ENCODE assay signal across 9 cellular contexts in the genomic region with DNA sequence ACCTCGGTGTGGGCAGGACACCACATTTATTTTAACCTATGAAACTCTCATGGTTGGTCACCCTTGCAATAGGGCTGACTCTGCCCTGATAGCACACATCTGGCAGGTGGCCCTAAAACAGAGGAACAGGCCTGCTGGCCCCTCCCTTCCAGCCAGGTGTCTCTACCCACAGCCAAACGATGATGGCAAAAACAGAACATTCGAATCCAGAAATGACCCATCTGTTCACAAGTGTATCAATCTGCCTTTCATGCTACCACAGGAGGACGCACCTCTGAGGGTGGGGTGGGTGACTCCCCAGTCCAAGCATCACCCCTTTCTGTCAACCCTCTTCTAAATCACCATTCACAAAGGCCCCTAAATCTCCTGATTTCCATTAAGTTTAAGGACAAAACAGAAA.
A peak's percentile ranks its signal among the peaks of the same experiment; 100 is the strongest.
DNase-seq lines count a peak whose midpoint lies in the region; ATAC-seq and TF ChIP-seq lines count a peak whose summit lies in the region.
"Had no signal": no experiment of that assay in that cellular context is flagged by ENCODE, and none has a peak within 500 bp of the region (broad histone marks: within the 10 kb centered on the region; RNA-seq: fewer than 3 reads in every experiment).

No MANE protein-coding gene starts in this region.

- peak overlapping the region; percentile 71 for H3K4me3 Mint-ChIP-seq in activated T-cell treated with anti-CD3 and anti-CD28 coated beads, Interleukin-2, amount 50 U/mL, for 24 hours
- peak overlapping the region; percentile 82 for H3K4me3 Mint-ChIP-seq in T-helper 17 cell
- peak overlapping the region; percentile 69 to 84 for H3K4me3 Mint-ChIP-seq in stimulated activated naive CD8-positive, alpha-beta T cell treated with anti-CD3 and anti-CD28 coated beads, Interleukin-15, amount 100 ng/mL, for 72 hours

- no peak for TF ChIP-seq POLR2A in erythroblast (IDR thresholded peaks at IDR 0.05; ENCODE audit: low read length)

- WGBS in psoas muscle, 3 donors = 47 to 62% (median 51%) methylated on average over 4 of the region's 4 CpGs

- no peaks in the 10 kb centered on the region for H3K9me3 ChIP-seq in T-helper 17 cell (ENCODE audit: control insufficient read depth, low read length, poor library complexity, severe bottlenecking)
- no peaks in the 10 kb centered on the region for H3K9me3 ChIP-seq in psoas muscle
- H3K9me3 ChIP-seq: BLaER1 had no signal

- H3K4me3 ChIP-seq in psoas muscle = no peak overlapping the region
- H3K4me3 ChIP-seq: BLaER1 had no signal

- H3K36me3 Mint-ChIP-seq in activated T-cell treated with anti-CD3 and anti-CD28 coated beads, Interleukin-2, amount 50 U/mL, for 24 hours (ENCODE audit: low read depth) = peaks cover 100% of the 10 kb centered on the region
- peaks cover 32% of the 10 kb centered on the region for H3K36me3 Mint-ChIP-seq in T-helper 17 cell (ENCODE audit: low read depth)

- no peaks in the 10 kb centered on the region for H3K9me3 Mint-ChIP-seq in activated T-cell treated with anti-CD3 and anti-CD28 coated beads, Interleukin-2, amount 50 U/mL, for 24 hours
- no peaks in the 10 kb centered on the region for H3K9me3 Mint-ChIP-seq in stimulated activated naive CD8-positive, alpha-beta T cell treated with anti-CD3 and anti-CD28 coated beads, Interleukin-15, amount 100 ng/mL, for 72 hours

- intact Hi-C loops in psoas muscle (cut with DNase I) = loop anchor here in 1 of 2 donors (10.0 kb wide), 2 partner anchors 64 to 174 kb away; no protein-coding TSS in a partner anchor

- no peaks in the 10 kb centered on the region for H3K27me3 Mint-ChIP-seq in activated T-cell treated with anti-CD3 and anti-CD28 coated beads, Interleukin-2, amount 50 U/mL, for 24 hours
- no peaks in the 10 kb centered on the region for H3K27me3 Mint-ChIP-seq in T-helper 17 cell
- no peaks in the 10 kb centered on the region for H3K27me3 Mint-ChIP-seq in stimulated activated naive CD8-positive, alpha-beta T cell treated with anti-CD3 and anti-CD28 coated beads, Interleukin-15, amount 100 ng/mL, for 72 hours

- peaks cover 97% of the 10 kb centered on the region for H3K4me1 Mint-ChIP-seq in activated T-cell treated with anti-CD3 and anti-CD28 coated beads, Interleukin-2, amount 50 U/mL, for 24 hours (ENCODE audit: low read depth)
- peaks cover 86% of the 10 kb centered on the region for H3K4me1 Mint-ChIP-seq in T-helper 17 cell
- H3K4me1 Mint-ChIP-seq in stimulated activated naive CD8-positive, alpha-beta T cell treated with anti-CD3 and anti-CD28 coated beads, Interleukin-15, amount 100 ng/mL, for 72 hours = peaks cover 96% of the 10 kb centered on the region

- H3K27ac Mint-ChIP-seq in activated T-cell treated with anti-CD3 and anti-CD28 coated beads, Interleukin-2, amount 50 U/mL, for 24 hours = peak overlapping the region; percentile 99
- peak overlapping the region; percentile 100 for H3K27ac Mint-ChIP-seq in T-helper 17 cell
- peak overlapping the region; percentile 96 to 97 for H3K27ac Mint-ChIP-seq in stimulated activated naive CD8-positive, alpha-beta T cell treated with anti-CD3 and anti-CD28 coated beads, Interleukin-15, amount 100 ng/mL, for 72 hours

- no peak for TF ChIP-seq CTCF in psoas muscle (IDR thresholded peaks at IDR 0.05)

- DNase-seq in activated T-cell treated with anti-CD3 and anti-CD28 coated beads, Interleukin-2, amount 50 U/mL, for 24 hours = no peak
- DNase-seq in activated T-cell treated with anti-CD3 and anti-CD28 coated beads, Interleukin-2, amount 50 U/mL, for 1 hour = no peak
- DNase-seq in T-helper 17 cell (no peak), erythroblast (lab: John Stamatoyannopoulos, UW) (no peak), psoas muscle (no peak), HT-29 (ENCODE audit: low spot score) (no peak)
- peak; percentile 26 to 66 for DNase-seq in stimulated activated naive CD8-positive, alpha-beta T cell treated with anti-CD3 and anti-CD28 coated beads, Interleukin-15, amount 100 ng/mL, for 72 hours

- peak; percentile 56 for ATAC-seq in HG02759 (IDR thresholded peaks at IDR 0.05; ENCODE audit: unreplicated experiment)
- no peak for ATAC-seq in T-helper 17 cell
- peak; percentile 18 for ATAC-seq in stimulated activated naive CD8-positive, alpha-beta T cell treated with anti-CD3 and anti-CD28 coated beads, Interleukin-15, amount 100 ng/mL, for 72 hours
- ATAC-seq in psoas muscle = no peak

- H3K27me3 ChIP-seq in psoas muscle (ENCODE audit: insufficient read depth in 3 of 3, low read length in 2 of 3) = no peaks in the 10 kb centered on the region
- H3K27me3 ChIP-seq: BLaER1 had no signal

- peaks cover 28% of the 10 kb centered on the region for H3K4me1 ChIP-seq in psoas muscle

- H3K36me3 ChIP-seq in psoas muscle (ENCODE audit: insufficient read depth in 1 of 2, low read depth in 1 of 2) = peaks cover 3 to 17% of the 10 kb centered on the region in 2 donors

- no peak overlapping the region for H3K27ac ChIP-seq in psoas muscle
- H3K27ac ChIP-seq: BLaER1 had no signal

Comparison
In these comparisons a context has a peak if more than half of its experiments do, and no peak if none do; other contexts are left out.
1. DNase-seq: peak in stimulated activated naive CD8-positive, alpha-beta T cell treated with anti-CD3 and anti-CD28 coated beads, Interleukin-15, amount 100 ng/mL, for 72 hours (2 of 2); none in activated T-cell treated with anti-CD3 and anti-CD28 coated beads, Interleukin-2, amount 50 U/mL, for 24 hours (single experiment), activated T-cell treated with anti-CD3 and anti-CD28 coated beads, Interleukin-2, amount 50 U/mL, for 1 hour (single experiment), T-helper 17 cell (0 of 3), erythroblast (0 of 2), psoas muscle (0 of 2) and HT-29 (single experiment).
2. ATAC-seq: peak in HG02759 (single experiment) and stimulated activated naive CD8-positive, alpha-beta T cell treated with anti-CD3 and anti-CD28 coated beads, Interleukin-15, amount 100 ng/mL, for 72 hours (single experiment); none in T-helper 17 cell (single experiment) and psoas muscle (0 of 4).
3. Peak in every context shown above with its lines, with median percentiles within 50 percentile points of each other: H3K27ac Mint-ChIP-seq and H3K4me3 Mint-ChIP-seq.